In genomic region chr2:126707191-126707590, GRCh38 we compare ENCODE assay signal across 27 cellular contexts.
"Had no signal": no experiment of that assay in that cellular context is flagged by ENCODE, and none has a peak within 500 bp of the region (broad histone marks: within the 10 kb centered on the region; RNA-seq: fewer than 3 reads in every experiment).

No MANE protein-coding gene starts in this region.

- H3K4me3 Mint-ChIP-seq: activated CD4-positive, alpha-beta memory T cell treated with anti-CD3 and anti-CD28 coated beads for 36 hours; activated CD4-positive, alpha-beta T cell treated with anti-CD3 and anti-CD28 coated beads for 36 hours; activated CD4-positive, alpha-beta T cell treated with anti-CD3 and anti-CD28 coated beads, Interleukin-2, amount 10 ng/mL, durations not matched to agents 24 days and 14 days; activated CD8-positive, alpha-beta memory T cell treated with anti-CD3 and anti-CD28 coated beads, Interleukin-2, amount 10 ng/mL, durations not matched to agents 7 days and 5 days; activated CD8-positive, alpha-beta T cell treated with anti-CD3 and anti-CD28 coated beads, Interleukin-2, amount 10 ng/mL, durations not matched to agents 7 days and 5 days; activated naive CD4-positive, alpha-beta T cell treated with anti-CD3 and anti-CD28 coated beads, Interleukin-2, amount 10 ng/mL, durations not matched to agents 7 days and 5 days; activated naive CD8-positive, alpha-beta T cell treated with anti-CD3 and anti-CD28 coated beads, Interleukin-2, amount 10 ng/mL, durations not matched to agents 7 days and 5 days; activated T-helper 1 cell treated with anti-CD3 and anti-CD28 coated beads, Interleukin-12 subunit alpha, Interleukin-12 subunit beta, Interleukin-2, Interleukin-4 antibody, amounts not matched to agents 30 ng/mL and 10 ng/mL and 1 ng/mL, durations not matched to agents 14 hours and 24 hours and 36 hours; brain had no signal

- H3K27me3 ChIP-seq: ascending aorta, breast epithelium, cardiac muscle cell, colonic mucosa had no signal

- H3K27ac ChIP-seq: ascending aorta, breast epithelium, cardiac muscle cell, colonic mucosa, epithelial cell of prostate had no signal

- H3K36me3 Mint-ChIP-seq: activated CD4-positive, alpha-beta memory T cell treated with anti-CD3 and anti-CD28 coated beads for 36 hours; activated CD8-positive, alpha-beta memory T cell treated with anti-CD3 and anti-CD28 coated beads, Interleukin-2, amount 10 ng/mL, durations not matched to agents 7 days and 5 days; activated naive CD4-positive, alpha-beta T cell treated with anti-CD3 and anti-CD28 coated beads, Interleukin-2, amount 10 ng/mL, durations not matched to agents 7 days and 5 days; activated naive CD4-positive, alpha-beta T cell treated with anti-CD3 and anti-CD28 coated beads, Interleukin-2, amount 50 U/mL, for 72 hours; activated naive CD8-positive, alpha-beta T cell treated with anti-CD3 and anti-CD28 coated beads, Interleukin-2, amount 10 ng/mL, durations not matched to agents 7 days and 5 days; brain had no signal

- H3K9me3 Mint-ChIP-seq: activated CD4-positive, alpha-beta memory T cell treated with anti-CD3 and anti-CD28 coated beads for 36 hours; activated CD4-positive, alpha-beta T cell treated with anti-CD3 and anti-CD28 coated beads, Interleukin-2, amount 10 ng/mL, durations not matched to agents 24 days and 14 days; activated naive CD4-positive, alpha-beta T cell treated with anti-CD3 and anti-CD28 coated beads, Interleukin-2, amount 10 ng/mL, durations not matched to agents 7 days and 5 days; activated naive CD8-positive, alpha-beta T cell treated with anti-CD3 and anti-CD28 coated beads, Interleukin-2, amount 10 ng/mL, durations not matched to agents 7 days and 5 days; activated T-helper 1 cell treated with anti-CD3 and anti-CD28 coated beads, Interleukin-12 subunit alpha, Interleukin-12 subunit beta, Interleukin-2, Interleukin-4 antibody, amounts not matched to agents 30 ng/mL and 10 ng/mL and 1 ng/mL, durations not matched to agents 14 hours and 24 hours and 36 hours; brain had no signal

- H3K4me3 ChIP-seq: ascending aorta, breast epithelium, cardiac muscle cell, colonic mucosa had no signal

- H3K4me1 Mint-ChIP-seq: activated CD4-positive, alpha-beta T cell treated with anti-CD3 and anti-CD28 coated beads for 36 hours; activated CD8-positive, alpha-beta memory T cell treated with anti-CD3 and anti-CD28 coated beads, Interleukin-2, amount 10 ng/mL, durations not matched to agents 7 days and 5 days; activated naive CD4-positive, alpha-beta T cell treated with anti-CD3 and anti-CD28 coated beads, Interleukin-2, amount 10 ng/mL, durations not matched to agents 7 days and 5 days; activated naive CD8-positive, alpha-beta T cell treated with anti-CD3 and anti-CD28 coated beads, Interleukin-2, amount 10 ng/mL, durations not matched to agents 7 days and 5 days had no signal

- DNase-seq: activated CD4-positive, alpha-beta memory T cell treated with anti-CD3 and anti-CD28 coated beads for 36 hours; activated CD4-positive, alpha-beta T cell treated with anti-CD3 and anti-CD28 coated beads for 36 hours; activated CD4-positive, alpha-beta T cell treated with anti-CD3 and anti-CD28 coated beads, Interleukin-2, amount 10 ng/mL, durations not matched to agents 24 days and 14 days; activated CD4-positive, CD25-positive, alpha-beta regulatory T cell; activated CD4-positive, CD25-positive, alpha-beta regulatory T cell treated with anti-CD3 and anti-CD28 coated beads, Interleukin-2, amount 50 U/mL, for 72 hours; activated CD8-positive, alpha-beta memory T cell treated with anti-CD3 and anti-CD28 coated beads, Interleukin-2, amount 10 ng/mL, durations not matched to agents 7 days and 5 days; activated CD8-positive, alpha-beta memory T cell treated with anti-CD3 and anti-CD28 coated beads, Interleukin-2, amount 50 U/mL, for 4 hours; activated CD8-positive, alpha-beta T cell treated with anti-CD3 and anti-CD28 coated beads, Interleukin-2, amount 10 ng/mL, durations not matched to agents 7 days and 5 days; activated gamma-delta T cell; activated naive CD4-positive, alpha-beta T cell; activated naive CD4-positive, alpha-beta T cell treated with anti-CD3 and anti-CD28 coated beads, Interleukin-2, amount 10 ng/mL, durations not matched to agents 7 days and 5 days; activated naive CD8-positive, alpha-beta T cell treated with anti-CD3 and anti-CD28 coated beads, Interleukin-2, amount 10 ng/mL, durations not matched to agents 7 days and 5 days; activated T-cell treated with anti-CD3 and anti-CD28 coated beads, Interleukin-2, amount 50 U/mL, for 1 hour; activated T-cell treated with anti-CD3 and anti-CD28 coated beads, Interleukin-2, amount 50 U/mL, for 48 hours; central memory CD4-positive, alpha-beta T cell; cerebellar nuclear complex; colonic mucosa; effector CD8-positive, alpha-beta T cell; foreskin fibroblast; T-helper 2 cell had no signal

- H3K4me1 ChIP-seq: colonic mucosa had no signal

- ATAC-seq: activated CD4-positive, alpha-beta T cell treated with anti-CD3 and anti-CD28 coated beads for 36 hours; activated CD8-positive, alpha-beta memory T cell treated with anti-CD3 and anti-CD28 coated beads, Interleukin-2, amount 10 ng/mL, durations not matched to agents 7 days and 5 days; activated CD8-positive, alpha-beta T cell treated with anti-CD3 and anti-CD28 coated beads, Interleukin-2, amount 10 ng/mL, durations not matched to agents 7 days and 5 days had no signal

- H3K27ac Mint-ChIP-seq: activated CD4-positive, alpha-beta memory T cell treated with anti-CD3 and anti-CD28 coated beads for 36 hours; activated CD4-positive, alpha-beta T cell treated with anti-CD3 and anti-CD28 coated beads for 36 hours; activated CD4-positive, alpha-beta T cell treated with anti-CD3 and anti-CD28 coated beads, Interleukin-2, amount 10 ng/mL, durations not matched to agents 24 days and 14 days; activated CD8-positive, alpha-beta memory T cell treated with anti-CD3 and anti-CD28 coated beads, Interleukin-2, amount 10 ng/mL, durations not matched to agents 7 days and 5 days; activated CD8-positive, alpha-beta T cell treated with anti-CD3 and anti-CD28 coated beads, Interleukin-2, amount 10 ng/mL, durations not matched to agents 7 days and 5 days; activated naive CD4-positive, alpha-beta T cell treated with anti-CD3 and anti-CD28 coated beads, Interleukin-2, amount 10 ng/mL, durations not matched to agents 7 days and 5 days; activated naive CD4-positive, alpha-beta T cell treated with anti-CD3 and anti-CD28 coated beads, Interleukin-2, amount 50 U/mL, for 72 hours; activated naive CD8-positive, alpha-beta T cell treated with anti-CD3 and anti-CD28 coated beads, Interleukin-2, amount 10 ng/mL, durations not matched to agents 7 days and 5 days; activated T-helper 1 cell treated with anti-CD3 and anti-CD28 coated beads, Interleukin-12 subunit alpha, Interleukin-12 subunit beta, Interleukin-2, Interleukin-4 antibody, amounts not matched to agents 30 ng/mL and 10 ng/mL and 1 ng/mL, durations not matched to agents 14 hours and 24 hours and 36 hours; brain had no signal

- H3K9me3 ChIP-seq: ascending aorta, breast epithelium, colonic mucosa had no signal

- H3K36me3 ChIP-seq: ascending aorta, breast epithelium, cardiac muscle cell, colonic mucosa had no signal

- H3K27me3 Mint-ChIP-seq: activated CD4-positive, alpha-beta memory T cell treated with anti-CD3 and anti-CD28 coated beads for 36 hours; activated CD4-positive, alpha-beta T cell treated with anti-CD3 and anti-CD28 coated beads for 36 hours; activated CD8-positive, alpha-beta memory T cell treated with anti-CD3 and anti-CD28 coated beads, Interleukin-2, amount 10 ng/mL, durations not matched to agents 7 days and 5 days; activated naive CD8-positive, alpha-beta T cell treated with anti-CD3 and anti-CD28 coated beads, Interleukin-2, amount 10 ng/mL, durations not matched to agents 7 days and 5 days had no signal
